Comparison of ENCODE assay signal across 14 cellular contexts in genomic region chr4:155941085-155941484, GRCh38. TPM values are rescaled to one million over a fixed set of nuclear protein-coding genes. Genes with fewer than 3 reads are reported as not detected.
A peak's percentile ranks its signal among the peaks of the same experiment; 100 is the strongest.
DNase-seq lines count a peak whose midpoint lies in the region; ATAC-seq and TF ChIP-seq lines count a peak whose summit lies in the region.
"Had no signal": no experiment of that assay in that cellular context is flagged by ENCODE, and none has a peak within 500 bp of the region (broad histone marks: within the 10 kb centered on the region; RNA-seq: fewer than 3 reads in every experiment).

No MANE protein-coding gene starts in this region.

- H3K36me3 ChIP-seq in WERI-Rb-1 (no peaks in the 10 kb centered on the region), mesenchymal stem cell (ENCODE audit: control insufficient read depth in 1 of 2, insufficient read depth in 2 of 2, low read depth in 1 of 2, low read length in 2 of 2) (peaks cover 0 to 37% of the 10 kb centered on the region in 2 experiments), Peyer's patch (peaks cover 0 to 28% (median 0%) of the 10 kb centered on the region in 3 donors)
- H3K36me3 ChIP-seq: BE2C had no signal

- H4K8ac ChIP-seq in mesenchymal stem cell (ENCODE audit: low read length): peak overlapping the region; percentile 77

- H3K9me3 Mint-ChIP-seq in glutamatergic neuron (ENCODE audit: unreplicated experiment): no peaks in the 10 kb centered on the region
- H3K9me3 Mint-ChIP-seq in activated naive CD8-positive, alpha-beta T cell treated with anti-CD3 and anti-CD28 coated beads, Interleukin-2, amount 50 U/mL, for 24 hours: no peaks in the 10 kb centered on the region
- H3K9me3 Mint-ChIP-seq: CD4-positive, alpha-beta memory T cell; H9 had no signal

- H3K27ac Mint-ChIP-seq in glutamatergic neuron (ENCODE audit: unreplicated experiment): peak overlapping the region; percentile 8
- H3K27ac Mint-ChIP-seq in activated naive CD8-positive, alpha-beta T cell treated with anti-CD3 and anti-CD28 coated beads, Interleukin-2, amount 50 U/mL, for 24 hours: no peak overlapping the region
- H3K27ac Mint-ChIP-seq: CD4-positive, alpha-beta memory T cell; H9 had no signal

- peak overlapping the region; percentile 45 for H3K27ac ChIP-seq in WERI-Rb-1
- no peak overlapping the region for H3K27ac ChIP-seq in mesenchymal stem cell (ENCODE audit: low read length, poor library complexity, severe bottlenecking)
- no peak overlapping the region for H3K27ac ChIP-seq in Peyer's patch
- H3K27ac ChIP-seq: A549, C4-2B had no signal

- H2BK15ac ChIP-seq in mesenchymal stem cell (ENCODE audit: low read depth, poor library complexity, severe bottlenecking): no peak overlapping the region

- no peaks in the 10 kb centered on the region for H3K9me3 ChIP-seq in WERI-Rb-1 (ENCODE audit: severe bottlenecking)
- no peaks in the 10 kb centered on the region for H3K9me3 ChIP-seq in mesenchymal stem cell (ENCODE audit: control insufficient read depth, low read length)
- H3K9me3 ChIP-seq in Peyer's patch: no peaks in the 10 kb centered on the region
- H3K9me3 ChIP-seq: A549, BE2C had no signal

- DNase-seq in WERI-Rb-1 (no peak), glutamatergic neuron (no peak), mesenchymal stem cell (no peak), Peyer's patch (no peak)
- no peak for DNase-seq in activated naive CD8-positive, alpha-beta T cell treated with anti-CD3 and anti-CD28 coated beads, Interleukin-2, amount 50 U/mL, for 24 hours
- DNase-seq: BE2C; CD4-positive, alpha-beta memory T cell; DMS79 treated with DMSO at 0.1 percent for 48 hours; EL; GOT3; H9 had no signal

- 91% methylated on average over 3 of the region's 3 CpGs for WGBS in mesenchymal stem cell

- no peak overlapping the region for H3K9ac ChIP-seq in mesenchymal stem cell (ENCODE audit: low read length)

- H2BK5ac ChIP-seq in mesenchymal stem cell (ENCODE audit: low read depth, low read length, poor library complexity, severe bottlenecking): no peak overlapping the region

- H2BK120ac ChIP-seq in mesenchymal stem cell (ENCODE audit: low read depth, low read length): no peak overlapping the region

- H3K4me1 ChIP-seq in mesenchymal stem cell (ENCODE audit: control insufficient read depth, insufficient read depth, low read depth, low read length): no peaks in the 10 kb centered on the region
- no peaks in the 10 kb centered on the region for H3K4me1 ChIP-seq in Peyer's patch
- H3K4me1 ChIP-seq: A549, BE2C had no signal

- H3K18ac ChIP-seq in mesenchymal stem cell (ENCODE audit: low read depth in 1 of 2, low read length in 2 of 2): peak overlapping the region in 1 of 2 experiments; percentile 40

- no peak overlapping the region for H3K23ac ChIP-seq in mesenchymal stem cell (ENCODE audit: low read length in 2 of 2)

- no peak overlapping the region for H3K4me2 ChIP-seq in mesenchymal stem cell (ENCODE audit: low read length, poor library complexity, severe bottlenecking)
- H3K4me2 ChIP-seq: A549 had no signal

- H2AFZ ChIP-seq in mesenchymal stem cell (ENCODE audit: low read depth, low read length): no peak overlapping the region

- no peak overlapping the region for H3K4me3 ChIP-seq in WERI-Rb-1 (ENCODE audit: low read depth, low read length)
- H3K4me3 ChIP-seq in mesenchymal stem cell (ENCODE audit: insufficient read depth in 1 of 2, low read depth in 1 of 2, low read length in 2 of 2): no peak overlapping the region
- no peak overlapping the region for H3K4me3 ChIP-seq in Peyer's patch
- H3K4me3 ChIP-seq: A549 had no signal

- no peaks in the 10 kb centered on the region for H3K27me3 Mint-ChIP-seq in glutamatergic neuron (ENCODE audit: unreplicated experiment)
- no peaks in the 10 kb centered on the region for H3K27me3 Mint-ChIP-seq in activated naive CD8-positive, alpha-beta T cell treated with anti-CD3 and anti-CD28 coated beads, Interleukin-2, amount 50 U/mL, for 24 hours
- H3K27me3 Mint-ChIP-seq: CD4-positive, alpha-beta memory T cell had no signal

- H3K36me3 Mint-ChIP-seq in glutamatergic neuron (ENCODE audit: unreplicated experiment): no peaks in the 10 kb centered on the region
- peaks cover 5% of the 10 kb centered on the region for H3K36me3 Mint-ChIP-seq in activated naive CD8-positive, alpha-beta T cell treated with anti-CD3 and anti-CD28 coated beads, Interleukin-2, amount 50 U/mL, for 24 hours (ENCODE audit: low read depth)

- H3K4me1 Mint-ChIP-seq in glutamatergic neuron (ENCODE audit: low read depth, unreplicated experiment): peaks cover 7% of the 10 kb centered on the region
- no peaks in the 10 kb centered on the region for H3K4me1 Mint-ChIP-seq in activated naive CD8-positive, alpha-beta T cell treated with anti-CD3 and anti-CD28 coated beads, Interleukin-2, amount 50 U/mL, for 24 hours
- H3K4me1 Mint-ChIP-seq: H9 had no signal

- H4K91ac ChIP-seq in mesenchymal stem cell (ENCODE audit: low read length): peak overlapping the region; percentile 27

- H3K4ac ChIP-seq in mesenchymal stem cell (ENCODE audit: low read depth in 1 of 2, low read length in 2 of 2): peak overlapping the region in 1 of 2 experiments; percentile 20

- no peak overlapping the region for H2AK5ac ChIP-seq in mesenchymal stem cell (ENCODE audit: low read length, severe bottlenecking)

- H3K4me3 Mint-ChIP-seq in glutamatergic neuron (ENCODE audit: unreplicated experiment): no peak overlapping the region
- H3K4me3 Mint-ChIP-seq in activated naive CD8-positive, alpha-beta T cell treated with anti-CD3 and anti-CD28 coated beads, Interleukin-2, amount 50 U/mL, for 24 hours: no peak overlapping the region
- H3K4me3 Mint-ChIP-seq: CD4-positive, alpha-beta memory T cell; H9 had no signal

- TF ChIP-seq POLR2A in Peyer's patch (IDR thresholded peaks at IDR 0.05): no peak

- H3K14ac ChIP-seq in mesenchymal stem cell (ENCODE audit: low read length in 2 of 2): peak overlapping the region in 1 of 2 experiments; percentile 41

- TF ChIP-seq CTCF in WERI-Rb-1 (IDR thresholded peaks at IDR 0.05; ENCODE audit: low read depth, low read length) (no peak), glutamatergic neuron (IDR thresholded peaks at IDR 0.05; ENCODE audit: partially characterized antibody, unreplicated experiment) (no peak), Peyer's patch (IDR thresholded peaks at IDR 0.05) (no peak)

- no peaks in the 10 kb centered on the region for H3K79me1 ChIP-seq in mesenchymal stem cell (replicated peaks; ENCODE audit: low read length, poor library complexity, severe bottlenecking)

- H2BK12ac ChIP-seq in mesenchymal stem cell (ENCODE audit: low read length in 2 of 2): peak overlapping the region in 1 of 2 experiments; percentile 84

- ATAC-seq in activated naive CD8-positive, alpha-beta T cell treated with anti-CD3 and anti-CD28 coated beads, Interleukin-2, amount 50 U/mL, for 24 hours: no peak
- ATAC-seq in GM19328 (IDR thresholded peaks at IDR 0.05; ENCODE audit: unreplicated experiment): no peak
- ATAC-seq: A549 had no signal

- H3K27me3 ChIP-seq in WERI-Rb-1 (ENCODE audit: insufficient read depth, low read depth, severe bottlenecking): no peaks in the 10 kb centered on the region
- H3K27me3 ChIP-seq in mesenchymal stem cell (ENCODE audit: control insufficient read depth in 1 of 2, insufficient read depth in 1 of 2, low read length in 2 of 2): no peaks in the 10 kb centered on the region
- no peaks in the 10 kb centered on the region for H3K27me3 ChIP-seq in Peyer's patch

RNA-seq across cellular contexts. Expression of gene CTSO, which starts 12.6 kb away (rescaled TPM):
- total RNA-seq in glutamatergic neuron (ENCODE audit: unreplicated experiment) (2.2 TPM), Peyer's patch (10 to 100 TPM in 3 of 4 donors, 1 to 10 TPM in 1; 9.1 to 18.4 (median 12.7) TPM)
- polyA plus RNA-seq in mesenchymal stem cell (2013, experiment 1 of 2): 20.2 TPM
- polyA plus RNA-seq in mesenchymal stem cell (2013, experiment 2 of 2): 21.1 TPM

RNA-seq across cellular contexts. Expression of gene TDO2, which starts 37.6 kb away (rescaled TPM):
- total RNA-seq in glutamatergic neuron (ENCODE audit: unreplicated experiment): 0.32 TPM
- polyA plus RNA-seq in mesenchymal stem cell (2013, experiment 1 of 2): 4.9 TPM
- 5.3 TPM for polyA plus RNA-seq in mesenchymal stem cell (2013, experiment 2 of 2)
- total RNA-seq in Peyer's patch: 1 to 10 TPM in 1 of 4 donors, not detected in 3; 5.0 TPM
- total RNA-seq: CD4-positive, alpha-beta memory T cell; H9 had no signal
- polyA plus RNA-seq: CD4-positive, alpha-beta memory T cell had no signal
